ENCODE assay signal across 9 cellular contexts in genomic region chr19:920051-920857, GRCh38. TPM values are rescaled to one million over a fixed set of nuclear protein-coding genes. Genes with fewer than 3 reads are reported as not detected.
DNase-seq lines count a peak whose midpoint lies in the region; ATAC-seq and TF ChIP-seq lines count a peak whose summit lies in the region.
"Had no signal": no experiment of that assay in that cellular context is flagged by ENCODE, and none has a peak within 500 bp of the region (broad histone marks: within the 10 kb centered on the region; RNA-seq: fewer than 3 reads in every experiment).

No MANE protein-coding gene starts in this region.

- H3K4me1 ChIP-seq in ascending aorta: peaks cover 12 to 37% of the 10 kb centered on the region in 2 donors

- H3K27me3 ChIP-seq in ascending aorta: peaks cover 17% of the 10 kb centered on the region

- no peak overlapping the region for H3K27ac ChIP-seq in ascending aorta
- H3K27ac ChIP-seq: epithelial cell of prostate had no signal

- no peaks in the 10 kb centered on the region for H3K36me3 ChIP-seq in ascending aorta

- H3K4me1 Mint-ChIP-seq in nephron: peaks cover 10% of the 10 kb centered on the region

- H3K27ac Mint-ChIP-seq in nephron: no peak overlapping the region

- no peak for TF ChIP-seq CTCF in ascending aorta (IDR thresholded peaks at IDR 0.05)
- no peak for TF ChIP-seq CTCF in nephron (IDR thresholded peaks at IDR 0.05; ENCODE audit: unreplicated experiment in 3 of 3)

- ATAC-seq in GM21515 (IDR thresholded peaks at IDR 0.05; ENCODE audit: unreplicated experiment): no peak
- ATAC-seq in GM21576 (IDR thresholded peaks at IDR 0.05; ENCODE audit: unreplicated experiment): no peak

- no peaks in the 10 kb centered on the region for H3K9me3 Mint-ChIP-seq in nephron

- H3K9me3 ChIP-seq in ascending aorta: no peaks in the 10 kb centered on the region

- H3K4me3 Mint-ChIP-seq in nephron: peak overlapping the region; percentile 38 to 51 (median 47)

- no peaks in the 10 kb centered on the region for H3K36me3 Mint-ChIP-seq in nephron (ENCODE audit: low read depth)

- DNase-seq in AML-193 (lab: John Stamatoyannopoulos, UW): peak; percentile 35 to 40
- peak; percentile 27 for DNase-seq in HCEC 1CT
- peak; percentile 68 for DNase-seq in T follicular helper cell (ENCODE audit: low read depth)
- DNase-seq in ascending aorta (ENCODE audit: low spot score in 2 of 2): no peak
- no peak for DNase-seq in SHP77 treated with DMSO at 0.1 percent for 48 hours (lab: John Stamatoyannopoulos, UW)

- peak overlapping the region; percentile 40 to 43 for H3K4me3 ChIP-seq in ascending aorta

- peaks cover 52% of the 10 kb centered on the region for H3K27me3 Mint-ChIP-seq in nephron (ENCODE audit: low read depth)

- intact Hi-C loops in ascending aorta (cut with DNase I): loop anchor here (2.0 to 10.0 kb wide), 6 partner anchors 55 to 325 kb away; partner anchors contain the start of genes ATP5F1D and MIDN

RNA-seq across cellular contexts. Expression of gene KISS1R, which starts 3.1 kb away (rescaled TPM):
- total RNA-seq in ascending aorta: not detected

RNA-seq across cellular contexts. Expression of gene ARID3A, which starts 5.6 kb away (rescaled TPM):
- total RNA-seq in ascending aorta: 55.3 TPM

RNA-seq across cellular contexts. Expression of gene R3HDM4, which starts 7.2 kb away (rescaled TPM):
- total RNA-seq in ascending aorta: 81.5 TPM

RNA-seq across cellular contexts. Expression of gene RNU6-9, which starts 27.0 kb away (rescaled TPM):
- total RNA-seq in ascending aorta: not detected

RNA-seq across cellular contexts. Expression of gene MED16, which starts 27.3 kb away (rescaled TPM):
- total RNA-seq in ascending aorta: 73.2 TPM

Comparison
In these comparisons a context has a peak if more than half of its experiments do, and no peak if none do; other contexts are left out.
1. DNase-seq: peak in AML-193 (2 of 2), HCEC 1CT (single experiment) and T follicular helper cell (single experiment); none in ascending aorta (0 of 2) and SHP77 treated with DMSO at 0.1 percent for 48 hours (single experiment).